ENCODE assay signal across 1 cellular context in the genomic region with DNA sequence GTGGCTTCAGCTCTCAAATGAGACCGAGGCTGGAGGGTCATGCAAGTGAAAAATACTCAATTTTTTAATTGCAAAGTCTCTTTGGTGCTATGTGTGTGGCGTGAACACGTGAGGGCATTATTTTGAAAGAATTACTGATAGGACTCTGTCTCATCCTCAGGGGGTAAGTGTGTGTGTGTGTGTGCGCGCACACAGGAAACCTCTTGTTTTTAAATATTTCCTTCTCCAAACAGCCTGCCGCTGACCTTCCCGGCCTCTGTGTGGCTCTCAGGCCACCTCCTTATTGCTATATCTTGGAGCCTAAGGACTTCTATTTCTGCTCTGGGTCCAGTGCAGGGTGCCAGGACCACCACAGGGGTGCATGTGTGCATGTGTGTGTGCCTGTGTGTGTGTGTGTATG.
TF ChIP-seq lines count a peak whose summit lies in the region.

No MANE protein-coding gene starts in this region.

TF ChIP-seq in IMR-90, 13 proteins besides CTCF, POLR2A, EP300 and RAD21:
- no peak for TF ChIP-seq BHLHE40 (IDR thresholded peaks at IDR 0.05; ENCODE audit: low read depth, low read length)
- no peak for TF ChIP-seq RCOR1 (IDR thresholded peaks at IDR 0.05; ENCODE audit: insufficient replicate concordance, low read length)
- TF ChIP-seq CEBPB (IDR thresholded peaks at IDR 0.05; ENCODE audit: low read depth, low read length) = no peak
- no peak for TF ChIP-seq MXI1 (IDR thresholded peaks at IDR 0.05; ENCODE audit: borderline replicate concordance, low read depth, low read length)
- TF ChIP-seq MAFK (IDR thresholded peaks at IDR 0.05; ENCODE audit: low read depth, low read length) = no peak
- TF ChIP-seq RFX5 (IDR thresholded peaks at IDR 0.05; ENCODE audit: low read depth, low read length) = no peak
TF ChIP-seq in IMR-90: peak in this region for 0.
